ENCODE assay signal across 8 cellular contexts in the genomic region with DNA sequence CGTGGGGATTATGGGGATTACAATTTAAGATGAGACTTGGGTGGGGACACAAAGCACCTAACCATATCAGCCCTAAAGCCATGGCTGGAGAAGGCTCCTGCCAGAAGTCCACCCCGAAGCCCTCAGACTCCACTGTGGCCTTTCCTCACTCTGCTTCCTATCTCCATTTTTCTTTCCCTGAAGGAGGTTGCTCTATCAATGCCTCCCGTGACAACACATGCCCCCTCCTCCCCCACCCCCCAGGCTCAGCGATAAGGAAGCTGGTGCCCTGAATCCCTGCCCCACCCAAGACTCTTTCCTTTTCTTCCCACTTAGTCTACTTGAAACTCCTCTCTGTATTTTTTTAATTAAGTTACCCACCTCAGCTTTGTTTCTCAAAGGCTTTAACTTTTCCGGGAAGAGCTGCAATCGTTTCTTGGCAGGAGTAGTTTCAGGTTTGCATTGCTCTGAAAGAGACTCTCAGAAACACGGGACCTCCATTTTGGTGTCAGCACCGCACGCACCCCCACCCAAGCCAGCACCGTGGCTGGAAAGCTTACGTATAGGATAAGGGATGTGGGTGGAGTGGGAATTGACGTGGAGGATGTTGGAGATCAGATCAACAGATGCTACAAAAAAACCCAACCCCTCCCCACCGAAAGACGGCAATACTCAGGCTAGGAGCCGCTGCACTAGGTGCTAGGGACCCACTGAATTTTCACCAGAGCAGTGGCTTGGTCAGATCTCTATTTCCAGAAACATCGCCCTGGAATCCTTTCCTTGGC. TPM values are rescaled to one million over a fixed set of nuclear protein-coding genes. Genes with fewer than 3 reads are reported as not detected.
DNase-seq lines count a peak whose midpoint lies in the region; ATAC-seq and TF ChIP-seq lines count a peak whose summit lies in the region.

No MANE protein-coding gene starts in this region.

- peaks cover 14% of the 10 kb centered on the region for H3K27me3 ChIP-seq in CD8-positive, alpha-beta memory T cell (ENCODE audit: insufficient read depth, low read length, poor library complexity, severe bottlenecking)
- H3K27me3 ChIP-seq in esophagus muscularis mucosa, result peaks cover 0 to 27% (median 13%) of the 10 kb centered on the region in 4 donors

- intact Hi-C loops in esophagus muscularis mucosa (cut with DNase I), result loop anchor here (5.0 kb wide), 1 partner anchor 303 kb away; no protein-coding TSS in a partner anchor

- 10% methylated on average over 16 of the region's 16 CpGs for WGBS in esophagus muscularis mucosa

- peaks cover 0 to 2% (median 0%) of the 10 kb centered on the region in 5 donors for H3K9me3 Mint-ChIP-seq in CD8-positive, alpha-beta memory T cell
- no peaks in the 10 kb centered on the region for H3K9me3 Mint-ChIP-seq in natural killer cell treated with Interleukin-12 subunit alpha and Interleukin-12 subunit beta and Interleukin-15 and Interleukin-18, amount 100 ng/mL, for 72 hours

- peak in 2 of 5 donors; percentile 22 to 48 for DNase-seq in CD8-positive, alpha-beta memory T cell
- no peak for DNase-seq in esophagus muscularis mucosa (ENCODE audit: extremely low spot score)
- no peak for DNase-seq in natural killer cell treated with Interleukin-12 subunit alpha and Interleukin-12 subunit beta and Interleukin-15 and Interleukin-18, amount 100 ng/mL, for 72 hours (ENCODE audit: low spot score)
- DNase-seq in NCI-H2029 treated with DMSO at 0.1 percent for 48 hours (lab: John Stamatoyannopoulos, UW), result no peak
- no peak for DNase-seq in epidermal melanocyte (ENCODE audit: insufficient read length, low spot score)
- DNase-seq in NOMO-1 (lab: John Stamatoyannopoulos, UW; ENCODE audit: unreplicated experiment in 2 of 2), result no peak

- H3K4me3 ChIP-seq in CD8-positive, alpha-beta memory T cell (ENCODE audit: low read length), result peak overlapping the region; percentile 74
- H3K4me3 ChIP-seq in WI38 (ENCODE audit: low read depth, low read length) (peak overlapping the region; percentile 79), esophagus muscularis mucosa (peak overlapping the region; percentile 61 to 90 (median 68))

- H3K4me1 ChIP-seq in CD8-positive, alpha-beta memory T cell (ENCODE audit: insufficient read depth, low read length), result peaks cover 8% of the 10 kb centered on the region
- H3K4me1 ChIP-seq in esophagus muscularis mucosa, result peaks cover 30 to 39% (median 33%) of the 10 kb centered on the region in 4 donors

- peak; percentile 9 for ATAC-seq in HG02678 (IDR thresholded peaks at IDR 0.05; ENCODE audit: unreplicated experiment)
- peak in 1 of 2 donors; percentile 25 for ATAC-seq in natural killer cell treated with Interleukin-12 subunit alpha and Interleukin-12 subunit beta and Interleukin-15 and Interleukin-18, amount 100 ng/mL, for 72 hours

- no peak for TF ChIP-seq POLR2A in esophagus muscularis mucosa (IDR thresholded peaks at IDR 0.05; ENCODE audit: low read depth)

- H3K4me3 Mint-ChIP-seq in CD8-positive, alpha-beta memory T cell, result peak overlapping the region; percentile 88 to 96 (median 93)
- H3K4me3 Mint-ChIP-seq in natural killer cell treated with Interleukin-12 subunit alpha and Interleukin-12 subunit beta and Interleukin-15 and Interleukin-18, amount 100 ng/mL, for 72 hours, result peak overlapping the region; percentile 96

- TF ChIP-seq CTCF in WI38 (IDR thresholded peaks at IDR 0.05; ENCODE audit: low read depth, low read length) (no peak), esophagus muscularis mucosa (IDR thresholded peaks at IDR 0.05) (no peak)

- CTCF ChIA-PET in CD8-positive, alpha-beta memory T cell (lab: Charles Lee), result no interaction called here

- H3K27ac ChIP-seq in CD8-positive, alpha-beta memory T cell (ENCODE audit: low read depth, low read length), result peak overlapping the region; percentile 35
- H3K27ac ChIP-seq in esophagus muscularis mucosa (replicated peaks in 1 of 4), result peak overlapping the region; percentile 63 to 81 (median 75)

- no peaks in the 10 kb centered on the region for H3K36me3 ChIP-seq in CD8-positive, alpha-beta memory T cell (ENCODE audit: insufficient read depth, low read length)
- peaks cover 0 to 12% (median 4%) of the 10 kb centered on the region in 4 donors for H3K36me3 ChIP-seq in esophagus muscularis mucosa

- H3K27me3 Mint-ChIP-seq in CD8-positive, alpha-beta memory T cell, result peaks cover 16 to 26% of the 10 kb centered on the region in 2 donors
- H3K27me3 Mint-ChIP-seq in natural killer cell treated with Interleukin-12 subunit alpha and Interleukin-12 subunit beta and Interleukin-15 and Interleukin-18, amount 100 ng/mL, for 72 hours, result peaks cover 15 to 46% of the 10 kb centered on the region in 2 donors

- TF ChIP-seq EP300 in esophagus muscularis mucosa (IDR thresholded peaks at IDR 0.05), result no peak

- H3K27ac Mint-ChIP-seq in CD8-positive, alpha-beta memory T cell, result peak overlapping the region in 7 of 8 donors; percentile 7 to 88 (median 65)
- peak overlapping the region; percentile 56 to 79 for H3K27ac Mint-ChIP-seq in natural killer cell treated with Interleukin-12 subunit alpha and Interleukin-12 subunit beta and Interleukin-15 and Interleukin-18, amount 100 ng/mL, for 72 hours

- H3K4me1 Mint-ChIP-seq in CD8-positive, alpha-beta memory T cell, result peaks cover 25 to 35% (median 34%) of the 10 kb centered on the region in 3 donors
- H3K4me1 Mint-ChIP-seq in natural killer cell treated with Interleukin-12 subunit alpha and Interleukin-12 subunit beta and Interleukin-15 and Interleukin-18, amount 100 ng/mL, for 72 hours (ENCODE audit: low read depth in 2 of 2), result peaks cover 20 to 26% of the 10 kb centered on the region in 2 donors

- peaks cover 9 to 18% (median 9%) of the 10 kb centered on the region in 3 donors for H3K36me3 Mint-ChIP-seq in CD8-positive, alpha-beta memory T cell
- no peaks in the 10 kb centered on the region for H3K36me3 Mint-ChIP-seq in natural killer cell treated with Interleukin-12 subunit alpha and Interleukin-12 subunit beta and Interleukin-15 and Interleukin-18, amount 100 ng/mL, for 72 hours

- no peaks in the 10 kb centered on the region for H3K9me3 ChIP-seq in CD8-positive, alpha-beta memory T cell (ENCODE audit: low read length)
- no peaks in the 10 kb centered on the region for H3K9me3 ChIP-seq in esophagus muscularis mucosa

- POLR2A ChIA-PET in CD8-positive, alpha-beta memory T cell (lab: Charles Lee), result interaction anchor here (0.6 kb wide), 2 partner anchors 404 to 806 kb away, joined by 3 read pairs; no protein-coding TSS in a partner anchor

RNA-seq across cellular contexts. Expression of a gene that starts 15.2 kb away (rescaled TPM):
- total RNA-seq in CD8-positive, alpha-beta memory T cell, result not detected
- polyA plus RNA-seq in CD8-positive, alpha-beta memory T cell, result not detected
- total RNA-seq in esophagus muscularis mucosa, result 1 to 10 TPM; 2.1 to 8.3 (median 4.3) TPM
- not detected for total RNA-seq in natural killer cell treated with Interleukin-12 subunit alpha and Interleukin-12 subunit beta and Interleukin-15 and Interleukin-18, amount 100 ng/mL, for 72 hours

RNA-seq across cellular contexts. Expression of a gene that starts 55.9 kb away (rescaled TPM):
- 10 to 100 TPM; 22.8 to 24.0 TPM for total RNA-seq in CD8-positive, alpha-beta memory T cell
- 7.6 TPM for polyA plus RNA-seq in CD8-positive, alpha-beta memory T cell
- 10 to 100 TPM; 14.6 to 25.3 (median 18.0) TPM for total RNA-seq in esophagus muscularis mucosa
- total RNA-seq in natural killer cell treated with Interleukin-12 subunit alpha and Interleukin-12 subunit beta and Interleukin-15 and Interleukin-18, amount 100 ng/mL, for 72 hours, result 10 to 100 TPM; 18.5 to 21.3 TPM
